24 cellular contexts compared by ENCODE assay signal in genomic region chr5:122073864-122074263, GRCh38. TPM values are rescaled to one million over a fixed set of nuclear protein-coding genes. Genes with fewer than 3 reads are reported as not detected.
DNase-seq lines count a peak whose midpoint lies in the region; ATAC-seq and TF ChIP-seq lines count a peak whose summit lies in the region.
"Had no signal": no experiment of that assay in that cellular context is flagged by ENCODE, and none has a peak within 500 bp of the region (broad histone marks: within the 10 kb centered on the region; RNA-seq: fewer than 3 reads in every experiment).

No MANE protein-coding gene starts in this region.

- ATAC-seq in GM19324 (IDR thresholded peaks at IDR 0.05; ENCODE audit: low FRiP score, unreplicated experiment) (peak; percentile 75), HG03354 (IDR thresholded peaks at IDR 0.05; ENCODE audit: poor library complexity, severe bottlenecking, unreplicated experiment) (peak; percentile 40), esophagus mucosa (no peak), HG03469 (IDR thresholded peaks at IDR 0.05; ENCODE audit: unreplicated experiment) (no peak)
- ATAC-seq in stimulated activated naive CD8-positive, alpha-beta T cell treated with anti-CD3 and anti-CD28 coated beads, Interleukin-15, Interleukin-2, amounts not matched to agents 100 U/mL and 50 U/mL, for 24 hours, result no peak
- ATAC-seq: activated CD8-positive, alpha-beta T cell treated with anti-CD3 and anti-CD28 coated beads, Interleukin-2, amount 10 ng/mL, durations not matched to agents 7 days and 5 days had no signal

- DNase-seq in AG04450 (ENCODE audit: low read depth, low spot score), result no peak
- DNase-seq in fibroblast of villous mesenchyme (ENCODE audit: low read depth), result no peak
- DNase-seq in stimulated activated naive CD8-positive, alpha-beta T cell treated with anti-CD3 and anti-CD28 coated beads, Interleukin-15, Interleukin-2, amounts not matched to agents 100 U/mL and 50 U/mL, for 24 hours, result no peak
- no peak for DNase-seq in NCI-H2227 (lab: John Stamatoyannopoulos, UW; ENCODE audit: unreplicated experiment)
- DNase-seq: activated CD4-positive, CD25-positive, alpha-beta regulatory T cell treated with anti-CD3 and anti-CD28 coated beads, Interleukin-2, amount 50 U/mL, for 72 hours; activated CD8-positive, alpha-beta T cell treated with anti-CD3 and anti-CD28 coated beads, Interleukin-2, amount 10 ng/mL, durations not matched to agents 7 days and 5 days; activated T-cell treated with anti-CD3 and anti-CD28 coated beads, Interleukin-2, amount 50 U/mL, for 24 hours; C1 segment of cervical spinal cord; Calu3; head of caudate nucleus; naive B cell; NCI-H1048; NCI-H187; NCI-H748 treated with DMSO at 0.1 percent for 48 hours; nucleus accumbens; spleen; stimulated activated CD4-positive, alpha-beta T cell treated with anti-CD3 and anti-CD28 coated beads, Interleukin-4, amount 100 ng/mL, for 4 hours; transverse colon had no signal

- H3K4me3 ChIP-seq in AG04450 (ENCODE audit: low read depth, low read length), result peak overlapping the region; percentile 25; the same call in 1 of the 2 replicates
- peak overlapping the region; percentile 31 for H3K4me3 ChIP-seq in fibroblast of villous mesenchyme (ENCODE audit: low read depth, low read length)
- H3K4me3 ChIP-seq: cardiac muscle cell, spleen, transverse colon had no signal

- CTCF ChIA-PET in AG04450 (lab: Charles Lee), result no interaction called here

- TF ChIP-seq CTCF in AG04450 (IDR thresholded peaks at IDR 0.05; ENCODE audit: low read depth, low read length), result no peak
- no peak for TF ChIP-seq CTCF in fibroblast of villous mesenchyme (IDR thresholded peaks at IDR 0.05; ENCODE audit: insufficient read depth, low read depth, low read length)

- no peak overlapping the region for H3K27ac ChIP-seq in AG04450 (ENCODE audit: low read depth, low read length)
- H3K27ac ChIP-seq: cardiac muscle cell, transverse colon had no signal

- H3K27me3 ChIP-seq in AG04450 (ENCODE audit: control insufficient read depth, insufficient read depth, low read length), result no peaks in the 10 kb centered on the region

- POLR2A ChIA-PET in AG04450 (lab: Yijun Ruan, JAX), result no interaction called here

- H3K9me3 ChIP-seq in AG04450 (ENCODE audit: control insufficient read depth, insufficient read depth, low read length), result no peaks in the 10 kb centered on the region; the same call in 1 of the 2 replicates
- H3K9me3 ChIP-seq: spleen, transverse colon had no signal

RNA-seq across cellular contexts. Expression of gene LOX, which starts 4.2 kb away (rescaled TPM):
- polyA plus RNA-seq in AG04450 (2011; rRNA removed), result 228 and 239 TPM in 2 replicates
- 334 and 357 TPM in 2 replicates for polyA minus RNA-seq in AG04450 (2011; rRNA and poly(A)+ RNA removed)
- 91.1 and 131 TPM in 2 replicates for total RNA-seq in fibroblast of villous mesenchyme
- 6.6 TPM for total RNA-seq in esophagus mucosa
- total RNA-seq: activated CD8-positive, alpha-beta T cell treated with anti-CD3 and anti-CD28 coated beads, Interleukin-2, amount 10 ng/mL, durations not matched to agents 7 days and 5 days had no signal

RNA-seq across cellular contexts. Expression of gene ZNF474, which starts 55.5 kb away (rescaled TPM):
- polyA plus RNA-seq in AG04450 (2011; rRNA removed), result 0.37 TPM in 2 replicates
- polyA minus RNA-seq in AG04450 (2011; rRNA and poly(A)+ RNA removed), result 0.55 and 0.56 TPM in 2 replicates
- total RNA-seq in fibroblast of villous mesenchyme, result 0.43 and 0.64 TPM in 2 replicates
- total RNA-seq in esophagus mucosa, result not detected
- total RNA-seq: activated CD8-positive, alpha-beta T cell treated with anti-CD3 and anti-CD28 coated beads, Interleukin-2, amount 10 ng/mL, durations not matched to agents 7 days and 5 days; cardiac muscle cell; H1; transverse colon had no signal
- polyA plus RNA-seq: cardiac muscle cell, H1 had no signal

Comparison
In these comparisons a context has a peak if more than half of its experiments do, and no peak if none do; other contexts are left out.
1. ATAC-seq: peak in GM19324 (single experiment) and HG03354 (single experiment); none in stimulated activated naive CD8-positive, alpha-beta T cell treated with anti-CD3 and anti-CD28 coated beads, Interleukin-15, Interleukin-2, amounts not matched to agents 100 U/mL and 50 U/mL, for 24 hours (single experiment), esophagus mucosa (single experiment) and HG03469 (single experiment).
2. RNA of gene LOX, which starts 4.2 kb away (total RNA-seq): 91.1 to 131 TPM in fibroblast of villous mesenchyme; 6.6 TPM in esophagus mucosa (single experiment); every median in the first group is over 10 times any median in the second.